Comparison of ENCODE assay signal across 8 cellular contexts in the genomic region with DNA sequence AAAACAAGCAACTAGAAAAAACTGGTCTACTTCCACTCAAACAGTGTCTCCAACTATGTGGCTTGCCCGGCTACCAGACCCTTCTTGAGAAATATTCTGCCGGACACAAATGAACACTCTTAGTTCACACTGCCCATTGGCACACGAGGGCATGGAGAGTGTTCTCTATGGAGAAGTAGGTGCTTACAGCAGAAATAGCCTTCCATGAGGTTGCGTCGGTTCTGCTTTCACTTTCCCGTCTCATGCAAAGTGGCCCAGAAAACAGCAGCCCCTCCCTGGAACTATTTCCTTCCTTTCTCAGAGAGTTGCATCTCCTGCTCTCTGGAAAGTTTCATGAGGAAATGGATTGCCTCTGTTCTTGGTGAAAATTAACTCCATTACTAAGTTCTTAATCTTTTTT. TPM values are rescaled to one million over a fixed set of nuclear protein-coding genes. Genes with fewer than 3 reads are reported as not detected.
A peak's percentile ranks its signal among the peaks of the same experiment; 100 is the strongest.
DNase-seq lines count a peak whose midpoint lies in the region; TF ChIP-seq lines count a peak whose summit lies in the region.

No MANE protein-coding gene starts in this region.

- no peak overlapping the region for H3K27ac ChIP-seq in thymus (ENCODE audit: low read depth)

- no peaks in the 10 kb centered on the region for H3K36me3 ChIP-seq in thymus (ENCODE audit: control insufficient read depth, insufficient read depth)

- H3K4me3 ChIP-seq in thymus (ENCODE audit: low read length), result peak overlapping the region; percentile 43

- peak; percentile 53 for TF ChIP-seq POLR2A in Raji (IDR thresholded peaks at IDR 0.05; ENCODE audit: insufficient read depth, low read depth, low read length)

- 2% methylated on average over 6 of the region's 6 CpGs for WGBS in thymus

- no peaks in the 10 kb centered on the region for H3K27me3 ChIP-seq in thymus (ENCODE audit: control insufficient read depth, insufficient read depth)

- peaks cover 3% of the 10 kb centered on the region for H3K4me1 ChIP-seq in thymus (ENCODE audit: control insufficient read depth, insufficient read depth, low read length)

- no peaks in the 10 kb centered on the region for H3K9me3 ChIP-seq in thymus (ENCODE audit: control insufficient read depth)

- peak; percentile 49 for DNase-seq in GF-D8 (lab: John Stamatoyannopoulos, UW)
- peak; percentile 46 for DNase-seq in HCEC 1CT
- peak; percentile 31 for DNase-seq in dedifferentiated amniotic fluid mesenchymal stem cell (ENCODE audit: extremely low spot score)
- DNase-seq in midbrain (lab: John Stamatoyannopoulos, UW), result peak; percentile 33
- DNase-seq in AG08396 (ENCODE audit: low spot score), result no peak
- DNase-seq in NCI-H1436 treated with DMSO at 0.1 percent for 48 hours (lab: John Stamatoyannopoulos, UW), result no peak

RNA-seq across cellular contexts. Expression of a gene that starts 9.5 kb away (rescaled TPM):
- 27.9 TPM for polyA plus RNA-seq in thymus

RNA-seq across cellular contexts. Expression of a gene that starts 50.5 kb away (rescaled TPM):
- polyA plus RNA-seq in thymus, result 119 TPM

RNA-seq across cellular contexts. Expression of a gene that starts 54.5 kb away (rescaled TPM):
- 332 TPM for polyA plus RNA-seq in thymus

RNA-seq across cellular contexts. Expression of a gene that starts 56.9 kb away (rescaled TPM):
- 575 TPM for polyA plus RNA-seq in thymus

Comparison
In these comparisons a context has a peak if more than half of its experiments do, and no peak if none do; other contexts are left out.
1. DNase-seq: peak in GF-D8 (single experiment), HCEC 1CT (single experiment), dedifferentiated amniotic fluid mesenchymal stem cell (single experiment) and midbrain (single experiment); none in AG08396 (single experiment) and NCI-H1436 treated with DMSO at 0.1 percent for 48 hours (single experiment).